11 cellular contexts compared by ENCODE assay signal in genomic region chr14:74655597-74656389, GRCh38. TPM values are rescaled to one million over a fixed set of nuclear protein-coding genes. Genes with fewer than 3 reads are reported as not detected.
A peak's percentile ranks its signal among the peaks of the same experiment; 100 is the strongest.
DNase-seq lines count a peak whose midpoint lies in the region; ATAC-seq and TF ChIP-seq lines count a peak whose summit lies in the region.
"Had no signal": no experiment of that assay in that cellular context is flagged by ENCODE, and none has a peak within 500 bp of the region (broad histone marks: within the 10 kb centered on the region; RNA-seq: fewer than 3 reads in every experiment).

No MANE protein-coding gene starts in this region.

- no peaks in the 10 kb centered on the region for H4K20me1 ChIP-seq in fibroblast of lung (ENCODE audit: control insufficient read depth, extremely low read depth, insufficient read depth, low read length)

- in situ Hi-C loops in G401 (cut with HindIII; ENCODE audit: low sequenced_read_pairs): no loop called here

- no peak for ATAC-seq in GM19023 (IDR thresholded peaks at IDR 0.05; ENCODE audit: unreplicated experiment)

- no peaks in the 10 kb centered on the region for H3K9me3 ChIP-seq in SK-N-MC (ENCODE audit: low read depth, low read length)
- no peaks in the 10 kb centered on the region for H3K9me3 ChIP-seq in fibroblast of lung (ENCODE audit: control insufficient read depth, insufficient read depth, low read depth, low read length)
- H3K9me3 ChIP-seq: prostate gland had no signal

- H3K9ac ChIP-seq in SK-N-MC (ENCODE audit: insufficient read length) (no peak overlapping the region), fibroblast of lung (ENCODE audit: insufficient read depth, low read length) (no peak overlapping the region)

- H3K4me1 ChIP-seq in fibroblast of lung (ENCODE audit: control insufficient read depth, extremely low read depth, insufficient read depth, low read length): peaks cover 39% of the 10 kb centered on the region
- H3K4me1 ChIP-seq: prostate gland had no signal

- H3K4me3 ChIP-seq in SK-N-MC (no peak overlapping the region), fibroblast of lung (replicated peaks in 1 of 4; ENCODE audit: control extremely low read depth in 1 of 4, insufficient read depth in 1 of 4, low read depth in 3 of 4, low read length in 4 of 4) (no peak overlapping the region), retinal pigment epithelial cell (ENCODE audit: low read length) (no peak overlapping the region)
- H3K4me3 ChIP-seq: lung, prostate gland had no signal

- H2AFZ ChIP-seq in fibroblast of lung (ENCODE audit: low read length): no peak overlapping the region

- H3K79me2 ChIP-seq in fibroblast of lung (ENCODE audit: control insufficient read depth, insufficient read depth, low read length): no peaks in the 10 kb centered on the region

- TF ChIP-seq CTCF in fibroblast of lung (conservative IDR thresholded peaks at IDR 0.05 in 1 of 2, IDR thresholded peaks at IDR 0.05 in 1 of 2; ENCODE audit: low read depth in 1 of 2, low read length in 2 of 2) (no peak), retinal pigment epithelial cell (conservative IDR thresholded peaks at IDR 0.05; ENCODE audit: low read depth, low read length) (no peak), GM20000 (IDR thresholded peaks at IDR 0.05; ENCODE audit: extremely low read depth, missing control alignments) (no peak)

- H3K27ac ChIP-seq in SK-N-MC (0 out of 2 replicates have a peak overlapping the region, but pooled peaks have one; percentile 28), fibroblast of lung (ENCODE audit: insufficient read depth, low read length) (peak overlapping the region; percentile 51)
- H3K27ac ChIP-seq: prostate gland had no signal

- DNase-seq in EH (ENCODE audit: low read depth) (peak; percentile 86), SK-N-MC (ENCODE audit: low read depth, low spot score) (no peak), fibroblast of lung (ENCODE audit: low read depth in 2 of 2) (peak; percentile 44 to 76), retinal pigment epithelial cell (ENCODE audit: low read depth) (peak; percentile 56), CD1c-positive myeloid dendritic cell (ENCODE audit: extremely low spot score) (no peak), G401 (ENCODE audit: low spot score) (no peak), GM20000 (ENCODE audit: low spot score) (no peak)
- DNase-seq: NCI-H2227 treated with DMSO at 0.1 percent for 48 hours had no signal

- H3K36me3 ChIP-seq in SK-N-MC (ENCODE audit: insufficient read depth, low read length) (peaks cover 7% of the 10 kb centered on the region), fibroblast of lung (ENCODE audit: control insufficient read depth, insufficient read depth, low read length) (no peaks in the 10 kb centered on the region)
- H3K36me3 ChIP-seq: prostate gland had no signal

- no peaks in the 10 kb centered on the region for H3K27me3 ChIP-seq in fibroblast of lung (ENCODE audit: control insufficient read depth, insufficient read depth, low read length)

- peak overlapping the region; percentile 30 for H3K4me2 ChIP-seq in fibroblast of lung (ENCODE audit: extremely low read depth, insufficient read depth, low read length)

RNA-seq across cellular contexts. Expression of gene LTBP2, which starts 43.8 kb away (rescaled TPM):
- 243 and 514 TPM in 2 replicates for total RNA-seq in fibroblast of lung
- polyA plus RNA-seq in fibroblast of lung: 108 and 112 TPM in 2 replicates
- 184 and 214 TPM in 2 replicates for polyA plus RNA-seq in fibroblast of lung (2012)
- polyA minus RNA-seq in fibroblast of lung (ENCODE audit: low replicate concordance): 328 and 406 TPM in 2 replicates
- 30.0 and 33.4 TPM in 2 replicates for total RNA-seq in G401 (2014; rRNA removed; shearing (Covaris generic))

RNA-seq across cellular contexts. Expression of gene AREL1, which starts 57.1 kb away (rescaled TPM):
- 23.4 and 28.2 TPM in 2 replicates for total RNA-seq in fibroblast of lung
- 36.5 and 40.8 TPM in 2 replicates for polyA plus RNA-seq in fibroblast of lung
- polyA plus RNA-seq in fibroblast of lung (2012): 19.4 and 22.0 TPM in 2 replicates
- polyA minus RNA-seq in fibroblast of lung (ENCODE audit: low replicate concordance): 102 and 170 TPM in 2 replicates
- 17.6 and 27.9 TPM in 2 replicates for total RNA-seq in G401 (2014; rRNA removed; shearing (Covaris generic))

RNA-seq across cellular contexts. Expression of gene FCF1, which starts 57.2 kb away (rescaled TPM):
- 26.7 and 29.2 TPM in 2 replicates for total RNA-seq in fibroblast of lung
- polyA plus RNA-seq in fibroblast of lung: 57.8 and 67.2 TPM in 2 replicates
- 52.3 and 57.4 TPM in 2 replicates for polyA plus RNA-seq in fibroblast of lung (2012)
- 8.6 and 23.3 TPM in 2 replicates for polyA minus RNA-seq in fibroblast of lung (ENCODE audit: low replicate concordance)
- 51.4 and 63.4 TPM in 2 replicates for total RNA-seq in G401 (2014; rRNA removed; shearing (Covaris generic))

Comparison
In these comparisons a context has a peak if more than half of its experiments do, and no peak if none do; other contexts are left out.
1. DNase-seq: peak in EH (single experiment), fibroblast of lung (2 of 2) and retinal pigment epithelial cell (single experiment); none in SK-N-MC (single experiment), CD1c-positive myeloid dendritic cell (single experiment), G401 (single experiment) and GM20000 (single experiment).